Comparison of ENCODE assay signal across 1 cellular context in genomic region chr16:72072514-72073342, GRCh38.
A peak's percentile ranks its signal among the peaks of the same experiment; 100 is the strongest.
TF ChIP-seq lines count a peak whose summit lies in the region.

No MANE protein-coding gene starts in this region.

TF ChIP-seq in K562, 482 proteins besides CTCF, POLR2A, EP300 and RAD21 (continued from another document):
- TF ChIP-seq, protein P1, sequence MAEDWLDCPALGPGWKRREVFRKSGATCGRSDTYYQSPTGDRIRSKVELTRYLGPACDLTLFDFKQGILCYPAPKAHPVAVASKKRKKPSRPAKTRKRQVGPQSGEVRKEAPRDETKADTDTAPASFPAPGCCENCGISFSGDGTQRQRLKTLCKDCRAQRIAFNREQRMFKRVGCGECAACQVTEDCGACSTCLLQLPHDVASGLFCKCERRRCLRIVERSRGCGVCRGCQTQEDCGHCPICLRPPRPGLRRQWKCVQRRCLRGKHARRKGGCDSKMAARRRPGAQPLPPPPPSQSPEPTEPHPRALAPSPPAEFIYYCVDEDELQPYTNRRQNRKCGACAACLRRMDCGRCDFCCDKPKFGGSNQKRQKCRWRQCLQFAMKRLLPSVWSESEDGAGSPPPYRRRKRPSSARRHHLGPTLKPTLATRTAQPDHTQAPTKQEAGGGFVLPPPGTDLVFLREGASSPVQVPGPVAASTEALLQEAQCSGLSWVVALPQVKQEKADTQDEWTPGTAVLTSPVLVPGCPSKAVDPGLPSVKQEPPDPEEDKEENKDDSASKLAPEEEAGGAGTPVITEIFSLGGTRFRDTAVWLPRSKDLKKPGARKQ (CRISPR knock-in tag; IDR thresholded peaks at IDR 0.05), result peak; percentile 60; the same call in 1 of the 2 replicates
- TF ChIP-seq TRIM24 (IDR thresholded peaks at IDR 0.05) (peak; percentile 84 to 91), CBX3 (IDR thresholded peaks at IDR 0.05; ENCODE audit: borderline replicate concordance in 1 of 2, low read length in 2 of 2) (peak in 1 of 2 experiments; percentile 81; a peak in 1 of 3 replicates), NFIC (IDR thresholded peaks at IDR 0.05) (peak; percentile 34; the same call in 1 of the 2 replicates)
TF ChIP-seq in K562: peak in this region for 69.
